ENCODE assay signal across 16 cellular contexts in the genomic region with DNA sequence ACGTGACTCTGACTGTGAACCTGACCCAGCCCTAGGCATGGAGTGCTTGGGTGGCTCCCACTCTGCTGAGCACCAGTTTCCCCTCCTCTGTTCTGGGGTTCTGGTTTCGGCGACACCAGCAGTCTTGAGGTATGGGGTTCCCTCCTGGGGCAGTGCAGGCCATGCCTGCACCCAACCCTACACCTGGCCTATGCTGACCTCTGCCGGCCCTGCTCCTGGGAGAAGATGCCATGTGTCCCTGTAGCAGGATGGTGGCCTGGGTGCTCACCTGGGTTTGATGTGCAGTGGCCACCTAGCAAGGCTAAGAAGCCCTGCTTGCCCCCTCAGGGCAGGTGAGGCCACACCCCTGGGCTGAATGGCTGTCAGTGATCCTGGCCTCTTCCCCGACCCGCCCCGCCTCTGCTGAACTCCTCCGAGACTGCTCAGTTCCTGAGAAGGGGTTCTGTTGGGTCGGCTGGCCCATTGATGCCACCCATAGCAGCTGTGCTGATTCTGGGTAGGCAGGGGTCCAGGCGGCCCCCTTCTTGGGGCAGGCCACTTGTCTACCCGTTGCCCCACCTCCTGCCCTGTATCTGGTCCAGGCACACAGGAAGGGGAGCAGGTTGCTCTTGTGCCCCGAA. TPM values are rescaled to one million over a fixed set of nuclear protein-coding genes. Genes with fewer than 3 reads are reported as not detected.
DNase-seq lines count a peak whose midpoint lies in the region; ATAC-seq and TF ChIP-seq lines count a peak whose summit lies in the region.
"Had no signal": no experiment of that assay in that cellular context is flagged by ENCODE, and none has a peak within 500 bp of the region (broad histone marks: within the 10 kb centered on the region; RNA-seq: fewer than 3 reads in every experiment).

No MANE protein-coding gene starts in this region.

- H3K9ac ChIP-seq in colonic mucosa (ENCODE audit: low read depth in 2 of 2, low read length in 2 of 2): no peak overlapping the region

- no peak overlapping the region for H3K27ac Mint-ChIP-seq in activated naive CD4-positive, alpha-beta T cell treated with anti-CD3 and anti-CD28 coated beads, Interleukin-2, amount 50 U/mL, for 24 hours
- no peak overlapping the region for H3K27ac Mint-ChIP-seq in activated naive CD4-positive, alpha-beta T cell treated with anti-CD3 and anti-CD28 coated beads, Interleukin-2, amount 50 U/mL, for 72 hours
- peak overlapping the region; percentile 30 for H3K27ac Mint-ChIP-seq in activated CD8-positive, alpha-beta T cell treated with anti-CD3 and anti-CD28 coated beads, Interleukin-2, amount 10 ng/mL, durations not matched to agents 7 days and 5 days
- no peak overlapping the region for H3K27ac Mint-ChIP-seq in memory B cell
- H3K27ac Mint-ChIP-seq in type B pancreatic cell: no peak overlapping the region

- peaks cover 10% of the 10 kb centered on the region for H3K4me1 ChIP-seq in colonic mucosa

- no peak for DNase-seq in activated naive CD4-positive, alpha-beta T cell treated with anti-CD3 and anti-CD28 coated beads, Interleukin-2, amount 50 U/mL, for 72 hours (ENCODE audit: low spot score in 2 of 2)
- no peak for DNase-seq in activated CD8-positive, alpha-beta T cell treated with anti-CD3 and anti-CD28 coated beads, Interleukin-2, amount 10 ng/mL, durations not matched to agents 7 days and 5 days
- DNase-seq in memory B cell (ENCODE audit: low spot score in 2 of 2) (no peak), type B pancreatic cell (ENCODE audit: extremely low spot score, unreplicated experiment) (no peak), NCI-H2107 (lab: John Stamatoyannopoulos, UW) (no peak), cerebellum (ENCODE audit: low spot score) (no peak), colonic mucosa (no peak)
- DNase-seq: AML-193, aorta, NCI-H2029, NCI-H774, pancreas, spleen, testis had no signal

- no peaks in the 10 kb centered on the region for H3K9me3 ChIP-seq in colonic mucosa
- H3K9me3 ChIP-seq: pancreas, spleen, testis had no signal

- no peak overlapping the region for H3K27ac ChIP-seq in colonic mucosa
- H3K27ac ChIP-seq: pancreas, spleen, testis had no signal

- no peak for ATAC-seq in activated naive CD4-positive, alpha-beta T cell treated with anti-CD3 and anti-CD28 coated beads, Interleukin-2, amount 50 U/mL, for 72 hours
- no peak for ATAC-seq in activated CD8-positive, alpha-beta T cell treated with anti-CD3 and anti-CD28 coated beads, Interleukin-2, amount 10 ng/mL, durations not matched to agents 7 days and 5 days
- no peak for ATAC-seq in memory B cell (ENCODE audit: low read depth)
- ATAC-seq: pancreas had no signal

- no peaks in the 10 kb centered on the region for H3K27me3 ChIP-seq in colonic mucosa
- H3K27me3 ChIP-seq: pancreas, spleen, testis had no signal

- CTCF ChIA-PET in activated CD8-positive, alpha-beta T cell treated with anti-CD3 and anti-CD28 coated beads, Interleukin-2, amount 10 ng/mL, durations not matched to agents 7 days and 5 days (lab: Charles Lee): no interaction called here

- TF ChIP-seq CTCF in type B pancreatic cell (conservative IDR thresholded peaks at IDR 0.05) (no peak), colonic mucosa (IDR thresholded peaks at IDR 0.05) (no peak)

- POLR2A ChIA-PET in activated CD8-positive, alpha-beta T cell treated with anti-CD3 and anti-CD28 coated beads, Interleukin-2, amount 10 ng/mL, durations not matched to agents 7 days and 5 days (lab: Charles Lee): no interaction called here

- peak overlapping the region; percentile 77 for H3K4me3 Mint-ChIP-seq in activated naive CD4-positive, alpha-beta T cell treated with anti-CD3 and anti-CD28 coated beads, Interleukin-2, amount 50 U/mL, for 24 hours
- H3K4me3 Mint-ChIP-seq in activated CD8-positive, alpha-beta T cell treated with anti-CD3 and anti-CD28 coated beads, Interleukin-2, amount 10 ng/mL, durations not matched to agents 7 days and 5 days: peak overlapping the region; percentile 44
- H3K4me3 Mint-ChIP-seq in memory B cell (peak overlapping the region; percentile 71), type B pancreatic cell (peak overlapping the region; percentile 81)

- no peaks in the 10 kb centered on the region for H3K36me3 ChIP-seq in colonic mucosa
- H3K36me3 ChIP-seq: pancreas had no signal

- H3K27me3 Mint-ChIP-seq in activated naive CD4-positive, alpha-beta T cell treated with anti-CD3 and anti-CD28 coated beads, Interleukin-2, amount 50 U/mL, for 24 hours: no peaks in the 10 kb centered on the region
- H3K27me3 Mint-ChIP-seq in activated CD8-positive, alpha-beta T cell treated with anti-CD3 and anti-CD28 coated beads, Interleukin-2, amount 10 ng/mL, durations not matched to agents 7 days and 5 days (ENCODE audit: low read depth): no peaks in the 10 kb centered on the region
- H3K27me3 Mint-ChIP-seq in memory B cell (no peaks in the 10 kb centered on the region), type B pancreatic cell (no peaks in the 10 kb centered on the region)

- peaks cover 43% of the 10 kb centered on the region for H3K4me1 Mint-ChIP-seq in activated naive CD4-positive, alpha-beta T cell treated with anti-CD3 and anti-CD28 coated beads, Interleukin-2, amount 50 U/mL, for 24 hours
- H3K4me1 Mint-ChIP-seq in activated CD8-positive, alpha-beta T cell treated with anti-CD3 and anti-CD28 coated beads, Interleukin-2, amount 10 ng/mL, durations not matched to agents 7 days and 5 days (ENCODE audit: low read depth): peaks cover 21% of the 10 kb centered on the region
- H3K4me1 Mint-ChIP-seq in memory B cell: peaks cover 22% of the 10 kb centered on the region
- peaks cover 9% of the 10 kb centered on the region for H3K4me1 Mint-ChIP-seq in type B pancreatic cell (ENCODE audit: unreplicated experiment)

- intact Hi-C loops in colonic mucosa (cut with DNase I): no loop called here

- H3K4me3 ChIP-seq in colonic mucosa: no peak overlapping the region
- H3K4me3 ChIP-seq: lung, pancreas, testis had no signal

- no peaks in the 10 kb centered on the region for H3K9me3 Mint-ChIP-seq in activated naive CD4-positive, alpha-beta T cell treated with anti-CD3 and anti-CD28 coated beads, Interleukin-2, amount 50 U/mL, for 24 hours
- H3K9me3 Mint-ChIP-seq in activated naive CD4-positive, alpha-beta T cell treated with anti-CD3 and anti-CD28 coated beads, Interleukin-2, amount 50 U/mL, for 72 hours: no peaks in the 10 kb centered on the region
- H3K9me3 Mint-ChIP-seq in activated CD8-positive, alpha-beta T cell treated with anti-CD3 and anti-CD28 coated beads, Interleukin-2, amount 10 ng/mL, durations not matched to agents 7 days and 5 days (ENCODE audit: insufficient read depth): no peaks in the 10 kb centered on the region
- no peaks in the 10 kb centered on the region for H3K9me3 Mint-ChIP-seq in memory B cell
- no peaks in the 10 kb centered on the region for H3K9me3 Mint-ChIP-seq in type B pancreatic cell

- no peaks in the 10 kb centered on the region for H3K36me3 Mint-ChIP-seq in activated naive CD4-positive, alpha-beta T cell treated with anti-CD3 and anti-CD28 coated beads, Interleukin-2, amount 50 U/mL, for 24 hours
- no peaks in the 10 kb centered on the region for H3K36me3 Mint-ChIP-seq in activated naive CD4-positive, alpha-beta T cell treated with anti-CD3 and anti-CD28 coated beads, Interleukin-2, amount 50 U/mL, for 72 hours
- H3K36me3 Mint-ChIP-seq in activated CD8-positive, alpha-beta T cell treated with anti-CD3 and anti-CD28 coated beads, Interleukin-2, amount 10 ng/mL, durations not matched to agents 7 days and 5 days (ENCODE audit: low read depth): no peaks in the 10 kb centered on the region
- no peaks in the 10 kb centered on the region for H3K36me3 Mint-ChIP-seq in memory B cell
- no peaks in the 10 kb centered on the region for H3K36me3 Mint-ChIP-seq in type B pancreatic cell

RNA-seq across cellular contexts. Expression of gene ZDHHC8, which starts 2.4 kb away (rescaled TPM):
- 10 to 100 TPM; 17.6 to 55.4 TPM for total RNA-seq in activated naive CD4-positive, alpha-beta T cell treated with anti-CD3 and anti-CD28 coated beads, Interleukin-2, amount 50 U/mL, for 72 hours
- 10 to 100 TPM; 60.5 to 65.5 TPM for total RNA-seq in activated CD8-positive, alpha-beta T cell treated with anti-CD3 and anti-CD28 coated beads, Interleukin-2, amount 10 ng/mL, durations not matched to agents 7 days and 5 days
- total RNA-seq in type B pancreatic cell (ENCODE audit: low replicate concordance) (55.2 and 73.6 TPM in 2 replicates), cerebellum (7.7 TPM), colonic mucosa (10 to 100 TPM; 27.9 to 34.1 TPM)

RNA-seq across cellular contexts. Expression of gene CCDC188, which starts 16.8 kb away (rescaled TPM):
- not detected for total RNA-seq in activated naive CD4-positive, alpha-beta T cell treated with anti-CD3 and anti-CD28 coated beads, Interleukin-2, amount 50 U/mL, for 72 hours
- total RNA-seq in activated CD8-positive, alpha-beta T cell treated with anti-CD3 and anti-CD28 coated beads, Interleukin-2, amount 10 ng/mL, durations not matched to agents 7 days and 5 days: not detected
- total RNA-seq in type B pancreatic cell (ENCODE audit: low replicate concordance) (2.6 and 4.3 TPM in 2 replicates), cerebellum (1.4 TPM), colonic mucosa (under 1 TPM; 0.22 to 0.32 TPM)

RNA-seq across cellular contexts. Expression of gene TRMT2A, which starts 17.0 kb away (rescaled TPM):
- total RNA-seq in activated naive CD4-positive, alpha-beta T cell treated with anti-CD3 and anti-CD28 coated beads, Interleukin-2, amount 50 U/mL, for 72 hours: 10 to 100 TPM; 79.9 to 93.9 TPM
- total RNA-seq in activated CD8-positive, alpha-beta T cell treated with anti-CD3 and anti-CD28 coated beads, Interleukin-2, amount 10 ng/mL, durations not matched to agents 7 days and 5 days: 100 to 1,000 TPM in 1 of 2 experiments, 10 to 100 TPM in 1; 92.1 to 102 TPM
- total RNA-seq in type B pancreatic cell (ENCODE audit: low replicate concordance): 57.7 and 64.8 TPM in 2 replicates
- 33.6 TPM for total RNA-seq in cerebellum
- 10 to 100 TPM; 31.9 to 63.6 TPM for total RNA-seq in colonic mucosa

RNA-seq across cellular contexts. Expression of gene RANBP1, which starts 18.1 kb away (rescaled TPM):
- total RNA-seq in activated naive CD4-positive, alpha-beta T cell treated with anti-CD3 and anti-CD28 coated beads, Interleukin-2, amount 50 U/mL, for 72 hours: 100 to 1,000 TPM; 295 to 349 TPM
- 100 to 1,000 TPM; 320 to 332 TPM for total RNA-seq in activated CD8-positive, alpha-beta T cell treated with anti-CD3 and anti-CD28 coated beads, Interleukin-2, amount 10 ng/mL, durations not matched to agents 7 days and 5 days
- total RNA-seq in type B pancreatic cell (ENCODE audit: low replicate concordance): 129 and 235 TPM in 2 replicates
- total RNA-seq in cerebellum: 90.7 TPM
- total RNA-seq in colonic mucosa: 100 to 1,000 TPM in 1 of 2 donors, 10 to 100 TPM in 1; 71.2 to 266 TPM

RNA-seq across cellular contexts. Expression of gene DGCR8, which starts 54.0 kb away (rescaled TPM):
- total RNA-seq in activated naive CD4-positive, alpha-beta T cell treated with anti-CD3 and anti-CD28 coated beads, Interleukin-2, amount 50 U/mL, for 72 hours: 10 to 100 TPM; 37.0 to 66.7 TPM
- total RNA-seq in activated CD8-positive, alpha-beta T cell treated with anti-CD3 and anti-CD28 coated beads, Interleukin-2, amount 10 ng/mL, durations not matched to agents 7 days and 5 days: 10 to 100 TPM; 52.3 to 55.2 TPM
- total RNA-seq in type B pancreatic cell (ENCODE audit: low replicate concordance) (39.0 and 61.3 TPM in 2 replicates), cerebellum (45.4 TPM), colonic mucosa (10 to 100 TPM; 21.1 to 52.7 TPM)
